ENCODE assay signal across 19 cellular contexts in the genomic region with DNA sequence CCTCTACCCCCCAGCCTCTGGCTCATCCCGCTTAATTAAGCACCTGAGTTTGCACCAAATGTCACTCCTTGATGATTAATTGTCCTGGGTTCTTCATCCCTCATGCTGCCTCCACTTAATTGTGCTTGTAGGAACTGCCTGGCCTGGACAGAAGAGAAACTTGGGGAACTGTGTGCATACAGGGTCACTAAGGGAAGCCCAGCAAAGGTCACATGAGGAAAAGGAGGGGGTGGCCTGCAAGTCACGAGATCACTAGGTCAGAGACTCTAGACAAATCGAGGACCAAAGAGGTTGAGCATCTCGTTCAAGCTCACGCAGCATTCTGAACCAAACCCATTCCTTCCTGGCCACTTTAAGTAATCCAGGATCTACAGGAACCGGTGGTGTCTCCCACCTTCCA.
"Had no signal": no experiment of that assay in that cellular context is flagged by ENCODE, and none has a peak within 500 bp of the region (broad histone marks: within the 10 kb centered on the region; RNA-seq: fewer than 3 reads in every experiment).

No MANE protein-coding gene starts in this region.

- H3K27ac ChIP-seq: SJSA1, SK-N-MC had no signal

- FAIRE-seq: RCC 7860 had no signal

- H3K4me3 ChIP-seq: SJSA1, SK-N-MC had no signal

- DNase-seq: KBM-7, MV-4-11, NCI-H1048, NCI-H1105, NCI-H1436 treated with DMSO at 0.1 percent for 48 hours, NCI-H1694, NCI-H187 treated with DMSO at 0.1 percent for 48 hours, NCI-H2029 treated with DMSO at 0.1 percent for 48 hours, NCI-H2171 treated with DMSO at 0.1 percent for 48 hours, NCI-H345, NCI-H446 treated with DMSO at 0.1 percent for 48 hours, NCI-H524, NCI-H526 treated with DMSO at 0.1 percent for 48 hours, NCI-H774, RPMI8226, SIG-M5 had no signal

- H3K4me1 ChIP-seq: SJSA1 had no signal

- H3K27me3 ChIP-seq: SJSA1 had no signal

- H3K9me3 ChIP-seq: SJSA1 had no signal

- H3K36me3 ChIP-seq: SJSA1 had no signal
